ENCODE assay signal across 11 cellular contexts in genomic region chr17:65487161-65487560, GRCh38.
"Had no signal": no experiment of that assay in that cellular context is flagged by ENCODE, and none has a peak within 500 bp of the region (broad histone marks: within the 10 kb centered on the region; RNA-seq: fewer than 3 reads in every experiment).

No MANE protein-coding gene starts in this region.

- H3K36me3 ChIP-seq: cardiac muscle cell, gastroesophageal sphincter, SJSA1, tibial nerve, vagina had no signal

- H3K4me3 ChIP-seq: cardiac muscle cell, gastroesophageal sphincter, SJSA1, tibial nerve, vagina had no signal

- H3K9me3 ChIP-seq: gastroesophageal sphincter, tibial nerve, vagina had no signal

- H3K27ac ChIP-seq: cardiac muscle cell, gastroesophageal sphincter, SJSA1, tibial nerve, vagina had no signal

- DNase-seq: activated CD4-positive, alpha-beta T cell treated with anti-CD3 and anti-CD28 coated beads, Interleukin-2, amount 10 ng/mL, durations not matched to agents 7 days and 5 days; activated CD8-positive, alpha-beta memory T cell treated with anti-CD3 and anti-CD28 coated beads, Interleukin-2, amount 10 ng/mL, durations not matched to agents 7 days and 5 days; activated gamma-delta T cell treated with Interleukin-2 at 50 U/mL for 16 hours; naive B cell had no signal

- H3K4me3 Mint-ChIP-seq: activated CD4-positive, alpha-beta T cell treated with anti-CD3 and anti-CD28 coated beads, Interleukin-2, amount 10 ng/mL, durations not matched to agents 7 days and 5 days; activated CD8-positive, alpha-beta memory T cell treated with anti-CD3 and anti-CD28 coated beads, Interleukin-2, amount 10 ng/mL, durations not matched to agents 7 days and 5 days; activated T-cell treated with anti-CD3 and anti-CD28 coated beads, Interleukin-2, amount 50 U/mL, for 72 hours; naive B cell; WTC11 had no signal

- H3K4me1 Mint-ChIP-seq: activated CD4-positive, alpha-beta T cell treated with anti-CD3 and anti-CD28 coated beads, Interleukin-2, amount 10 ng/mL, durations not matched to agents 7 days and 5 days; activated CD8-positive, alpha-beta memory T cell treated with anti-CD3 and anti-CD28 coated beads, Interleukin-2, amount 10 ng/mL, durations not matched to agents 7 days and 5 days; naive B cell had no signal

- H3K27ac Mint-ChIP-seq: activated CD4-positive, alpha-beta T cell treated with anti-CD3 and anti-CD28 coated beads, Interleukin-2, amount 10 ng/mL, durations not matched to agents 7 days and 5 days; activated CD8-positive, alpha-beta memory T cell treated with anti-CD3 and anti-CD28 coated beads, Interleukin-2, amount 10 ng/mL, durations not matched to agents 7 days and 5 days; activated T-cell treated with anti-CD3 and anti-CD28 coated beads, Interleukin-2, amount 50 U/mL, for 72 hours; naive B cell; WTC11 had no signal

- H3K4me1 ChIP-seq: gastroesophageal sphincter, tibial nerve, vagina had no signal

- H3K27me3 ChIP-seq: cardiac muscle cell, gastroesophageal sphincter, tibial nerve, vagina had no signal

- ATAC-seq: activated CD8-positive, alpha-beta memory T cell treated with anti-CD3 and anti-CD28 coated beads, Interleukin-2, amount 10 ng/mL, durations not matched to agents 7 days and 5 days; gastroesophageal sphincter; WTC11 had no signal

- H3K36me3 Mint-ChIP-seq: activated CD8-positive, alpha-beta memory T cell treated with anti-CD3 and anti-CD28 coated beads, Interleukin-2, amount 10 ng/mL, durations not matched to agents 7 days and 5 days; naive B cell had no signal
